In genomic region chr10:60252688-60253087, GRCh38 we compare ENCODE assay signal across 2 cellular contexts.
TF ChIP-seq lines count a peak whose summit lies in the region.

No MANE protein-coding gene starts in this region.

TF ChIP-seq in H1, 55 proteins besides CTCF, POLR2A, EP300 and RAD21:
- TF ChIP-seq E2F6 (IDR thresholded peaks at IDR 0.05) (no peak), TAF1 (IDR thresholded peaks at IDR 0.05; ENCODE audit: low read depth, low read length) (no peak), TEAD4 (IDR thresholded peaks at IDR 0.05; ENCODE audit: low read depth, low read length) (no peak)

TF ChIP-seq in SK-N-SH, 30 proteins besides CTCF, POLR2A, EP300 and RAD21:
- TF ChIP-seq ZBTB33 (IDR thresholded peaks at IDR 0.05; ENCODE audit: borderline replicate concordance, low read depth) = no peak
- no peak for TF ChIP-seq REST (IDR thresholded peaks at IDR 0.05; ENCODE audit: low read depth, low read length)
- TF ChIP-seq MXI1 (IDR thresholded peaks at IDR 0.05; ENCODE audit: low read depth, low read length) = no peak
- no peak for TF ChIP-seq MEF2A (IDR thresholded peaks at IDR 0.05; ENCODE audit: borderline replicate concordance, low read depth)
- no peak for TF ChIP-seq FOSL2 (IDR thresholded peaks at IDR 0.05; ENCODE audit: borderline replicate concordance, low read depth)
- no peak for TF ChIP-seq EZH2phosphoT487 (IDR thresholded peaks at IDR 0.05; ENCODE audit: borderline replicate concordance, low read depth)
- TF ChIP-seq TAF1 (IDR thresholded peaks at IDR 0.05; ENCODE audit: borderline replicate concordance, low read depth, low read length) = no peak
- TF ChIP-seq NFIC (IDR thresholded peaks at IDR 0.05; ENCODE audit: borderline replicate concordance) = no peak
- TF ChIP-seq CHD2 (IDR thresholded peaks at IDR 0.05; ENCODE audit: low read length, partially characterized antibody) = no peak
- no peak for TF ChIP-seq POLR2AphosphoS5 (IDR thresholded peaks at IDR 0.05; ENCODE audit: low read depth, low read length)
- no peak for TF ChIP-seq FOXJ3 (CRISPR knock-in tag; IDR thresholded peaks at IDR 0.05)
- no peak for TF ChIP-seq USF1 (IDR thresholded peaks at IDR 0.05; ENCODE audit: borderline replicate concordance, low read depth)
- no peak for TF ChIP-seq SMC3 (IDR thresholded peaks at IDR 0.05; ENCODE audit: low read depth, low read length)
- no peak for TF ChIP-seq ELF1 (IDR thresholded peaks at IDR 0.05)
- no peak for TF ChIP-seq NRF1 (IDR thresholded peaks at IDR 0.05; ENCODE audit: low read depth, low read length)
TF ChIP-seq in SK-N-SH: peak in this region for 0.
